Comparison of ENCODE assay signal across 8 cellular contexts in genomic region chr20:63980317-63980805, GRCh38. TPM values are rescaled to one million over a fixed set of nuclear protein-coding genes. Genes with fewer than 3 reads are reported as not detected.
DNase-seq lines count a peak whose midpoint lies in the region; ATAC-seq, FAIRE-seq and TF ChIP-seq lines count a peak whose summit lies in the region.

No MANE protein-coding gene starts in this region.

- peak; percentile 6 for ATAC-seq in HG02763 (IDR thresholded peaks at IDR 0.05; ENCODE audit: unreplicated experiment)

- H3K36me3 ChIP-seq in esophagus muscularis mucosa = peaks cover 13 to 30% (median 25%) of the 10 kb centered on the region in 4 donors

- intact Hi-C loops in esophagus muscularis mucosa (cut with DNase I) = no loop called here

- WGBS in esophagus muscularis mucosa = 61% methylated on average over 14 of the region's 15 CpGs

- H3K4me3 ChIP-seq in esophagus muscularis mucosa = peak overlapping the region; percentile 88 to 99 (median 95)

- TF ChIP-seq CTCF in esophagus muscularis mucosa (IDR thresholded peaks at IDR 0.05) = no peak

- FAIRE-seq in GM12891 (lab: Jason Lieb, UNC) = no peak

- no peak for TF ChIP-seq EP300 in esophagus muscularis mucosa (IDR thresholded peaks at IDR 0.05)

- peak overlapping the region; percentile 85 to 92 (median 88) for H3K27ac ChIP-seq in esophagus muscularis mucosa (replicated peaks in 1 of 4)

- peaks cover 36 to 57% (median 47%) of the 10 kb centered on the region in 4 donors for H3K4me1 ChIP-seq in esophagus muscularis mucosa

- DNase-seq in GM12891 (ENCODE audit: insufficient read length, low spot score) = no peak
- peak; percentile 18 for DNase-seq in T-helper 9 cell
- no peak for DNase-seq in esophagus muscularis mucosa (ENCODE audit: extremely low spot score)
- peak; percentile 26 for DNase-seq in pons (ENCODE audit: low spot score)
- no peak for DNase-seq in NCI-H226
- DNase-seq in NCI-H146 (lab: John Stamatoyannopoulos, UW) = no peak
- DNase-seq in AG20443 (ENCODE audit: low spot score) = no peak

- H3K27me3 ChIP-seq in esophagus muscularis mucosa = peaks cover 0 to 3% (median 0%) of the 10 kb centered on the region in 4 donors

- TF ChIP-seq POLR2A in GM12891 (IDR thresholded peaks at IDR 0.05; ENCODE audit: low read depth, low read length) (no peak; the same call in 1 of the 2 replicates), esophagus muscularis mucosa (IDR thresholded peaks at IDR 0.05; ENCODE audit: low read depth) (no peak)

- no peaks in the 10 kb centered on the region for H3K9me3 ChIP-seq in esophagus muscularis mucosa

TF ChIP-seq in GM12891, 5 proteins besides CTCF, POLR2A, EP300 and RAD21:
- TF ChIP-seq POLR2AphosphoS5 (IDR thresholded peaks at IDR 0.05; ENCODE audit: low read depth, low read length) = peak; percentile 53; the same call in 1 of the 2 replicates
- no peak for TF ChIP-seq PAX5 (IDR thresholded peaks at IDR 0.05; ENCODE audit: insufficient read depth, low read length, severe bottlenecking)

RNA-seq across cellular contexts. Expression of gene PRPF6, which starts 0.6 kb away (rescaled TPM):
- 142 TPM for polyA plus RNA-seq in GM12891 (2012; ENCODE audit: low read depth, missing spikeins)
- 10 to 100 TPM; 46.1 to 64.9 (median 58.7) TPM for total RNA-seq in esophagus muscularis mucosa

RNA-seq across cellular contexts. Expression of gene SAMD10, which starts 0.9 kb away (rescaled TPM):
- 116 TPM for polyA plus RNA-seq in GM12891 (2012; ENCODE audit: low read depth, missing spikeins)
- 10 to 100 TPM in 1 of 4 donors, 1 to 10 TPM in 3; 2.1 to 11.7 (median 4.4) TPM for total RNA-seq in esophagus muscularis mucosa

RNA-seq across cellular contexts. Expression of gene ZNF512B, which starts 10.6 kb away (rescaled TPM):
- 12.5 TPM for polyA plus RNA-seq in GM12891 (2012; ENCODE audit: low read depth, missing spikeins)
- total RNA-seq in esophagus muscularis mucosa = 10 to 100 TPM in 2 of 4 donors, 1 to 10 TPM in 2; 7.1 to 17.7 (median 12.1) TPM

RNA-seq across cellular contexts. Expression of gene UCKL1, which starts 24.1 kb away (rescaled TPM):
- 21.2 TPM for polyA plus RNA-seq in GM12891 (2012; ENCODE audit: low read depth, missing spikeins)
- total RNA-seq in esophagus muscularis mucosa = 10 to 100 TPM; 16.6 to 31.0 (median 24.1) TPM

RNA-seq across cellular contexts. Expression of gene C20orf204, which starts 55.6 kb away (rescaled TPM):
- polyA plus RNA-seq in GM12891 (2012; ENCODE audit: low read depth, missing spikeins) = 51.3 TPM
- 1 to 10 TPM in 1 of 4 donors, under 1 TPM in 3; 0.17 to 1.6 (median 0.32) TPM for total RNA-seq in esophagus muscularis mucosa

Comparison
In these comparisons a context has a peak if more than half of its experiments do, and no peak if none do; other contexts are left out.
1. DNase-seq: peak in T-helper 9 cell (single experiment) and pons (single experiment); none in GM12891 (single experiment), esophagus muscularis mucosa (single experiment), NCI-H226 (single experiment), NCI-H146 (single experiment) and AG20443 (single experiment).